Comparison of ENCODE assay signal across 14 cellular contexts in the genomic region with DNA sequence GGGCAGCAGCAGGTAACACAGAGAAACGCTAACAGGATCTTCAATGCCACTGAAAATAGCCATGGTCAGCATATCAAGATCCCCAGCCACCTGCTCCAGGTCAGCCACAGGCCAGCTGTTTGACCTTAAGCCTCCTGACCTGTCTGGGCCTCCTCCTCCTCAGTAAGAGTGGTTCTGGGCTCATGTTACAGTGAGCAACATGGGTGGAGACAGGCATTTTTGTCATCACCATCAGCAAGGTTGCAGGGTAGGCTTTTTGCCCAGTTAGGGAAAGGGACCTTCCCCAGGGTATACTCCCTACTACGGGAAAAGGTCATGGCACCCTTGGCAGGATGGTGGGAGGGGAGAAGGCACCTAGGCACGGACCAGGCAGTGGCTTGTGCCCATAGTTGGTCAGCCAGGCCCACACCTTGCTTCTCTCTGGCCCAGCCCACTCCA.
A peak's percentile ranks its signal among the peaks of the same experiment; 100 is the strongest.
DNase-seq lines count a peak whose midpoint lies in the region; ATAC-seq and TF ChIP-seq lines count a peak whose summit lies in the region.
"Had no signal": no experiment of that assay in that cellular context is flagged by ENCODE, and none has a peak within 500 bp of the region (broad histone marks: within the 10 kb centered on the region; RNA-seq: fewer than 3 reads in every experiment).

No MANE protein-coding gene starts in this region.

- H3K27ac Mint-ChIP-seq in Caco-2 (ENCODE audit: unreplicated experiment) (peak overlapping the region; percentile 0), osteocyte (ENCODE audit: unreplicated experiment) (no peak overlapping the region)
- H3K27ac Mint-ChIP-seq in activated T-cell treated with anti-CD3 and anti-CD28 coated beads, Interleukin-2, amount 50 U/mL, for 24 hours = no peak overlapping the region

- CTCF ChIA-PET in Caco-2 (lab: Charles Lee) = interaction anchor here (0.6 kb wide), 1 partner anchor 208 kb away, joined by 4 read pairs; no protein-coding TSS in a partner anchor
- CTCF ChIA-PET in IMR-90 (lab: Yijun Ruan, JAX) = no interaction called here

- H3K4me1 Mint-ChIP-seq in Caco-2 (ENCODE audit: low read depth, unreplicated experiment) = peaks cover 51% of the 10 kb centered on the region
- H3K4me1 Mint-ChIP-seq in activated T-cell treated with anti-CD3 and anti-CD28 coated beads, Interleukin-2, amount 50 U/mL, for 24 hours (ENCODE audit: low read depth) = peaks cover 26% of the 10 kb centered on the region
- peaks cover 15% of the 10 kb centered on the region for H3K4me1 Mint-ChIP-seq in osteocyte (ENCODE audit: unreplicated experiment)

- H2AK9ac ChIP-seq in IMR-90 (replicated peaks; ENCODE audit: low read depth, low read length, poor library complexity) = peak overlapping the region; percentile 26

- ATAC-seq in IMR-90 (ENCODE audit: low read depth) (no peak; the same call in 1 of the 2 replicates), body of pancreas (no peak), omental fat pad (ENCODE audit: low FRiP score) (peak; percentile 45), sciatic nerve (no peak)

- H3K4me1 ChIP-seq in Caco-2 = peaks cover 55% of the 10 kb centered on the region
- H3K4me1 ChIP-seq in IMR-90 (ENCODE audit: control insufficient read depth, insufficient read depth, low read length) = peaks cover 4% of the 10 kb centered on the region; the same call in 1 of the 2 replicates
- peaks cover 100% of the 10 kb centered on the region for H3K4me1 ChIP-seq in body of pancreas
- H3K4me1 ChIP-seq: uterus had no signal

- H3K4ac ChIP-seq in IMR-90 (ENCODE audit: low read depth, low read length) = no peak overlapping the region

- H4K91ac ChIP-seq in IMR-90 (ENCODE audit: insufficient read depth, low read depth, low read length) = no peak overlapping the region

- intact Hi-C loops in Caco-2 (cut with micrococcal nuclease; ENCODE audit: unreplicated experiment) = no loop called here
- intact Hi-C loops in IMR-90 (cut with micrococcal nuclease) = no loop called here
- intact Hi-C loops in body of pancreas (cut with DNase I) = no loop called here
- intact Hi-C loops in sciatic nerve (cut with DNase I) = no loop called here

- dilution Hi-C loops in IMR-90 (cut with HindIII; ENCODE audit: low sequenced_read_pairs, unreplicated experiment) = no loop called here

- no peaks in the 10 kb centered on the region for H4K20me1 ChIP-seq in IMR-90 (ENCODE audit: insufficient read depth, low read length)

- H3K9me3 ChIP-seq in Caco-2 (no peaks in the 10 kb centered on the region), IMR-90 (ENCODE audit: control insufficient read depth, insufficient read depth, low read length) (no peaks in the 10 kb centered on the region), body of pancreas (no peaks in the 10 kb centered on the region)
- H3K9me3 ChIP-seq: BE2C, uterus had no signal

- POLR2A ChIA-PET in Caco-2 (lab: Charles Lee) (no interaction called here), IMR-90 (lab: Charles Lee; ENCODE audit: unreplicated experiment) (no interaction called here)

- no peak for TF ChIP-seq CTCF in Caco-2 (IDR thresholded peaks at IDR 0.05; ENCODE audit: insufficient read depth in 1 of 2, low read depth in 1 of 2, low read length in 1 of 2, severe bottlenecking in 1 of 2, unreplicated experiment in 1 of 2)
- TF ChIP-seq CTCF in IMR-90 (conservative IDR thresholded peaks at IDR 0.05; ENCODE audit: low read depth, low read length) = no peak
- no peak for TF ChIP-seq CTCF in body of pancreas (IDR thresholded peaks at IDR 0.05)
- no peak for TF ChIP-seq CTCF in omental fat pad (IDR thresholded peaks at IDR 0.05)
- no peak for TF ChIP-seq CTCF in osteocyte (IDR thresholded peaks at IDR 0.05)

- peaks cover 30 to 97% of the 10 kb centered on the region in 2 experiments for H3K79me1 ChIP-seq in IMR-90 (ENCODE audit: low read depth in 1 of 2, low read length in 2 of 2)

- no peaks in the 10 kb centered on the region for H3K9me3 Mint-ChIP-seq in Caco-2 (ENCODE audit: unreplicated experiment)
- no peaks in the 10 kb centered on the region for H3K9me3 Mint-ChIP-seq in activated T-cell treated with anti-CD3 and anti-CD28 coated beads, Interleukin-2, amount 50 U/mL, for 24 hours
- H3K9me3 Mint-ChIP-seq in osteocyte (ENCODE audit: unreplicated experiment) = no peaks in the 10 kb centered on the region

- H2BK20ac ChIP-seq in IMR-90 (ENCODE audit: low read depth, low read length) = no peak overlapping the region

- no peak overlapping the region for H3K4me3 ChIP-seq in Caco-2 (ENCODE audit: low read depth, low read length)
- H3K4me3 ChIP-seq in IMR-90 (ENCODE audit: insufficient read depth, low read depth, low read length) = no peak overlapping the region
- no peak overlapping the region for H3K4me3 ChIP-seq in body of pancreas
- H3K4me3 ChIP-seq: SK-N-MC, uterus had no signal

- H2BK15ac ChIP-seq in IMR-90 (ENCODE audit: low read depth, low read length) = no peak overlapping the region

- H3K4me3 Mint-ChIP-seq in Caco-2 (ENCODE audit: unreplicated experiment) = no peak overlapping the region
- no peak overlapping the region for H3K4me3 Mint-ChIP-seq in activated T-cell treated with anti-CD3 and anti-CD28 coated beads, Interleukin-2, amount 50 U/mL, for 24 hours
- H3K4me3 Mint-ChIP-seq in osteocyte (ENCODE audit: unreplicated experiment) = no peak overlapping the region

- BruUV-seq in Caco-2 (replicated peaks; lab: Mats Ljungman, UMichigan) (no TSS peak), IMR-90 (replicated peaks; lab: Mats Ljungman, UMichigan) (no TSS peak)

- H3K27me3 ChIP-seq in Caco-2 (replicated peaks; ENCODE audit: control insufficient read depth, insufficient read depth, low read length) = no peaks in the 10 kb centered on the region
- H3K27me3 ChIP-seq in IMR-90 (ENCODE audit: control insufficient read depth, insufficient read depth, low read length) = no peaks in the 10 kb centered on the region
- H3K27me3 ChIP-seq in body of pancreas = no peaks in the 10 kb centered on the region
- H3K27me3 ChIP-seq: BE2C, uterus had no signal

- H3K4me2 ChIP-seq in IMR-90 (ENCODE audit: low read depth, low read length) = no peak overlapping the region

- no peaks in the 10 kb centered on the region for H3K27me3 Mint-ChIP-seq in Caco-2 (ENCODE audit: insufficient read depth, unreplicated experiment)
- H3K27me3 Mint-ChIP-seq in activated T-cell treated with anti-CD3 and anti-CD28 coated beads, Interleukin-2, amount 50 U/mL, for 24 hours = no peaks in the 10 kb centered on the region
- H3K27me3 Mint-ChIP-seq in osteocyte (ENCODE audit: unreplicated experiment) = no peaks in the 10 kb centered on the region

- no peak for TF ChIP-seq RAD21 in IMR-90 (IDR thresholded peaks at IDR 0.05; ENCODE audit: low read length)

- peaks cover 6% of the 10 kb centered on the region for H3K36me3 ChIP-seq in Caco-2 (ENCODE audit: control insufficient read depth, insufficient read depth, low read length)
- peaks cover 57% of the 10 kb centered on the region for H3K36me3 ChIP-seq in IMR-90 (ENCODE audit: control insufficient read depth, insufficient read depth, low read length)
- H3K36me3 ChIP-seq in body of pancreas (replicated peaks in 1 of 2; ENCODE audit: insufficient read depth in 1 of 2, low read depth in 2 of 2) = no peaks in the 10 kb centered on the region
- H3K36me3 ChIP-seq: BE2C, uterus had no signal

- DNase-seq in Caco-2 (no peak), IMR-90 (peak; percentile 25), body of pancreas (peak in 3 of 4 donors; percentile 32 to 46 (median 39)), omental fat pad (ENCODE audit: low spot score) (no peak), sciatic nerve (ENCODE audit: low spot score) (no peak), amygdala (lab: John Stamatoyannopoulos, UW) (no peak), osteocyte (ENCODE audit: extremely low spot score, unreplicated experiment) (no peak)
- DNase-seq in activated T-cell treated with anti-CD3 and anti-CD28 coated beads, Interleukin-2, amount 50 U/mL, for 24 hours = no peak
- DNase-seq: effector CD4-positive, alpha-beta T cell; mammary epithelial cell; stimulated activated CD4-positive, alpha-beta T cell treated with anti-CD3 and anti-CD28 coated beads, Interleukin-4, amount 100 ng/mL, for 24 hours; uterus had no signal

- in situ Hi-C loops in IMR-90 (cut with MboI; ENCODE audit: low sequenced_read_pairs) = no loop called here

- WGBS in IMR-90 (ENCODE audit: extremely low coverage in 2 of 2, insufficient read length in 1 of 2), 2 experiments = no CpG with 5 or more reads among the region's 3 CpGs
- 17 to 37% methylated on average over 2 to 3 of the region's 3 CpGs for WGBS in body of pancreas, 2 donors

- no peak overlapping the region for H3K9ac ChIP-seq in IMR-90 (ENCODE audit: low read depth, low read length)

- 0 out of 2 replicates have a peak overlapping the region, but pooled peaks have one; percentile 52 for H2AK5ac ChIP-seq in IMR-90 (ENCODE audit: low read depth, low read length)

- H3K27ac ChIP-seq in IMR-90 (ENCODE audit: insufficient read depth, low read length) (no peak overlapping the region), body of pancreas (peak overlapping the region; percentile 46 to 97 (median 90))
- H3K27ac ChIP-seq: SK-N-MC had no signal

- no peak overlapping the region for H3K56ac ChIP-seq in IMR-90 (ENCODE audit: extremely low read depth, insufficient read depth, low read length)

- H3K36me3 Mint-ChIP-seq in Caco-2 (ENCODE audit: insufficient read depth, unreplicated experiment) = peaks cover 89% of the 10 kb centered on the region
- peaks cover 87% of the 10 kb centered on the region for H3K36me3 Mint-ChIP-seq in activated T-cell treated with anti-CD3 and anti-CD28 coated beads, Interleukin-2, amount 50 U/mL, for 24 hours (ENCODE audit: low read depth)
- peaks cover 6% of the 10 kb centered on the region for H3K36me3 Mint-ChIP-seq in osteocyte (ENCODE audit: unreplicated experiment)

- no peak overlapping the region for H2BK120ac ChIP-seq in IMR-90 (ENCODE audit: low read depth, low read length)

- H2BK5ac ChIP-seq in IMR-90 (ENCODE audit: low read depth, low read length, poor library complexity, severe bottlenecking) = peak overlapping the region; percentile 18

- TF ChIP-seq POLR2A in IMR-90 (IDR thresholded peaks at IDR 0.05; ENCODE audit: low read depth, low read length) = no peak
- TF ChIP-seq POLR2A in body of pancreas (IDR thresholded peaks at IDR 0.05) = no peak

- H2AFZ ChIP-seq in IMR-90 (replicated peaks; ENCODE audit: low read length, poor library complexity) = peak overlapping the region; percentile 14

- H4K5ac ChIP-seq in IMR-90 (ENCODE audit: low read depth, low read length) = no peak overlapping the region

- no peak overlapping the region for H3K18ac ChIP-seq in IMR-90 (ENCODE audit: low read depth, low read length)

- H3K23ac ChIP-seq in IMR-90 (ENCODE audit: low read depth, low read length) = no peak overlapping the region

- H3K9me1 ChIP-seq in IMR-90 (ENCODE audit: insufficient read depth, low read length) = peaks cover 39% of the 10 kb centered on the region

- 0 out of 4 replicates have a peak overlapping the region, but pooled peaks of 1 of the 2 experiments have one; percentile 14 for H4K8ac ChIP-seq in IMR-90 (ENCODE audit: low read depth in 2 of 2, low read length in 2 of 2)

- H3K14ac ChIP-seq in IMR-90 (replicated peaks; ENCODE audit: low read depth, low read length) = no peak overlapping the region

TF ChIP-seq in IMR-90, 13 proteins besides CTCF, POLR2A, EP300 and RAD21:
- TF ChIP-seq FOS (IDR thresholded peaks at IDR 0.05; ENCODE audit: low read depth, low read length) = no peak
- 0 out of 2 replicates have a peak, but pooled peaks have one; percentile 2 for TF ChIP-seq MAFK (IDR thresholded peaks at IDR 0.05; ENCODE audit: low read depth, low read length)

Comparison
In these comparisons a context has a peak if more than half of its experiments do, and no peak if none do; other contexts are left out.
1. DNase-seq: peak in IMR-90 (single experiment) and body of pancreas (3 of 4); none in Caco-2 (0 of 2), omental fat pad (single experiment), sciatic nerve (single experiment), amygdala (0 of 56), activated T-cell treated with anti-CD3 and anti-CD28 coated beads, Interleukin-2, amount 50 U/mL, for 24 hours (single experiment) and osteocyte (single experiment).